In the genomic region with DNA sequence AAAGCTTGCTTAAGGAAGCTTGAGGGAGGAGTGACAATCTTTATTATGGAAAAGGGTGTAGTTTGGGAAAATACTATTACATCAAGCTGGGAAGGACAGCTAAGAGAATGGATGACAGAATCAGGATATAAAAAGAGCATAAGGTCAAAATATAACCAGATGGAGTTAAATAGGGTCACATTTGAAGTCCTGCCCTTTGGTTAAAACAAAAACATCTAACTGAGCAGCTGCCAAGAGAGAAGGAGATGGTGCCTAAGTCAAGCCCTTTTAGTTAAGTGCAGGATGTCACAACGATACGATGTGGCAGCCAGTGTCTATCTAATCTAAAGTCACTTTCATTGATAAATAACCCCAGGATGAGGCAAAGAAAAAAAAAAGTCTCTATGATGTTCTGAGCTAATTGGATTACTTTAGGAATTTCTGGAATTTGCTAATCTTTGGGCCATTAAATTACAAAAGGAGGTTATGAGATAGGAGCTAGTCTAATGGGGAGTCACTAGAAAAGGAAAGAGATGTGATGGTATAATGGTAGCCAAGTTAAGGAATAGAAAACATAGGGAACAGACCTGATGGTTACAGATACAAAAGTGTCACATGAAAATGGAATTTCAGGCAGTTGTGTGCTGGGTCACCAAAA, we compare ENCODE assay signal across 15 cellular contexts.
"Had no signal": no experiment of that assay in that cellular context is flagged by ENCODE, and none has a peak within 500 bp of the region (broad histone marks: within the 10 kb centered on the region; RNA-seq: fewer than 3 reads in every experiment).

No MANE protein-coding gene starts in this region.

- DNase-seq: activated CD4-positive, alpha-beta T cell treated with anti-CD3 and anti-CD28 coated beads for 1 hour; activated CD4-positive, alpha-beta T cell treated with anti-CD3 and anti-CD28 coated beads, Interleukin-2, amount 50 U/mL, for 4 hours; activated naive CD4-positive, alpha-beta T cell treated with Interleukin-2 at 50 U/mL for 16 hours; activated T-cell treated with anti-CD3 and anti-CD28 coated beads for 4 hours; aorta; cerebellar nuclear complex; dermis blood vessel endothelial cell; effector memory CD8-positive, alpha-beta T cell; left cardiac atrium; natural killer cell; spleen; stimulated activated naive CD8-positive, alpha-beta T cell treated with anti-CD3 and anti-CD28 coated beads, Interleukin-15, amount 100 ng/mL, for 72 hours; testis had no signal

- H3K27me3 Mint-ChIP-seq: effector memory CD8-positive, alpha-beta T cell; stimulated activated naive CD8-positive, alpha-beta T cell treated with anti-CD3 and anti-CD28 coated beads, Interleukin-15, amount 100 ng/mL, for 72 hours had no signal

- H3K4me1 ChIP-seq: gastroesophageal sphincter, spleen, testis had no signal

- H3K4me3 Mint-ChIP-seq: effector memory CD8-positive, alpha-beta T cell; natural killer cell; stimulated activated naive CD8-positive, alpha-beta T cell treated with anti-CD3 and anti-CD28 coated beads, Interleukin-15, amount 100 ng/mL, for 72 hours had no signal

- H3K4me1 Mint-ChIP-seq: stimulated activated naive CD8-positive, alpha-beta T cell treated with anti-CD3 and anti-CD28 coated beads, Interleukin-15, amount 100 ng/mL, for 72 hours had no signal

- H3K36me3 ChIP-seq: gastroesophageal sphincter, spleen had no signal

- H3K4me3 ChIP-seq: gastroesophageal sphincter, lung, spleen, testis had no signal

- H3K27ac Mint-ChIP-seq: effector memory CD8-positive, alpha-beta T cell; natural killer cell; stimulated activated naive CD8-positive, alpha-beta T cell treated with anti-CD3 and anti-CD28 coated beads, Interleukin-15, amount 100 ng/mL, for 72 hours had no signal

- H3K27me3 ChIP-seq: gastroesophageal sphincter, spleen, testis had no signal

- H3K27ac ChIP-seq: gastroesophageal sphincter, spleen, testis had no signal

- H3K36me3 Mint-ChIP-seq: natural killer cell had no signal

- H3K9me3 ChIP-seq: gastroesophageal sphincter, testis had no signal
